ENCODE assay signal across 17 cellular contexts in the genomic region with DNA sequence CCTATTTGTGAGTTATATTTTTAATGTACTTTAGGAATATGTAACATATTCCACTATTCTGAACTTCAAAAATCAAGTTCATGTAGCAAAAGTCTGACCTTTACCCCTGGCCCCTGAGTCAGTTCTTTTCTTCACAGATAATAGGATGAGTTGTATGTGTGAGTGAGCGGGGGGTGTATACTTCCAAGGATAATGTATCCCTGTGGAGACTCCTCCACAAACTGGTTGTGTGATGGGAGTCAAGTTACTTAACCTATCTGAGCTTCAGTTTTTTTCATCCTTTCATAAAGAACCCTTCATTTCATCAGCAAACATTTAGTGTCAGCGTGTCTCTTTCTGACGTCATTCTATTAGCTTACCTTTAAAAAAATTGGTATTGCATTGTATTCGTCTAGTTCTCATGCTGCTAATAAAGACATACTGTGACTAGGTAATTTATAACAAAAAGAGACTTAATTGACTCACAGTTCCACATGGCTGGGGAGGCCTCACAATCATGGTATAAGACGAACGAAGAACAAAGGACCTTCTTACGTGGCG.
"Had no signal": no experiment of that assay in that cellular context is flagged by ENCODE, and none has a peak within 500 bp of the region (broad histone marks: within the 10 kb centered on the region; RNA-seq: fewer than 3 reads in every experiment).

No MANE protein-coding gene starts in this region.

- H3K4me2 ChIP-seq: hepatocyte had no signal

- H3K36me3 ChIP-seq: neutrophil, right atrium auricular region, stomach, thoracic aorta, transverse colon had no signal

- DNase-seq: cortex of kidney; dorsolateral prefrontal cortex; effector CD8-positive, alpha-beta T cell; foreskin melanocyte; head of caudate nucleus; kidney glomerular epithelial cell; mammary epithelial cell; small intestine; stimulated activated CD4-positive, alpha-beta T cell treated with anti-CD3 and anti-CD28 coated beads, Interleukin-12 subunit alpha, Interleukin-12 subunit beta, amount 100 ng/mL, for 4 hours; stimulated activated naive CD4-positive, alpha-beta T cell; stomach; substantia nigra; transverse colon had no signal

- H3K79me2 ChIP-seq: hepatocyte had no signal

- H3K27me3 ChIP-seq: hepatocyte, neutrophil, right atrium auricular region, stomach, transverse colon had no signal

- H3K27ac ChIP-seq: dorsolateral prefrontal cortex, hepatocyte, neutrophil, right atrium auricular region, stomach, thoracic aorta, transverse colon had no signal

- H3K4me3 ChIP-seq: dorsolateral prefrontal cortex, hepatocyte, right atrium auricular region, stomach, thoracic aorta, transverse colon had no signal

- H3K4me1 ChIP-seq: right atrium auricular region, stomach, transverse colon had no signal
